ENCODE assay signal across 8 cellular contexts in the genomic region with DNA sequence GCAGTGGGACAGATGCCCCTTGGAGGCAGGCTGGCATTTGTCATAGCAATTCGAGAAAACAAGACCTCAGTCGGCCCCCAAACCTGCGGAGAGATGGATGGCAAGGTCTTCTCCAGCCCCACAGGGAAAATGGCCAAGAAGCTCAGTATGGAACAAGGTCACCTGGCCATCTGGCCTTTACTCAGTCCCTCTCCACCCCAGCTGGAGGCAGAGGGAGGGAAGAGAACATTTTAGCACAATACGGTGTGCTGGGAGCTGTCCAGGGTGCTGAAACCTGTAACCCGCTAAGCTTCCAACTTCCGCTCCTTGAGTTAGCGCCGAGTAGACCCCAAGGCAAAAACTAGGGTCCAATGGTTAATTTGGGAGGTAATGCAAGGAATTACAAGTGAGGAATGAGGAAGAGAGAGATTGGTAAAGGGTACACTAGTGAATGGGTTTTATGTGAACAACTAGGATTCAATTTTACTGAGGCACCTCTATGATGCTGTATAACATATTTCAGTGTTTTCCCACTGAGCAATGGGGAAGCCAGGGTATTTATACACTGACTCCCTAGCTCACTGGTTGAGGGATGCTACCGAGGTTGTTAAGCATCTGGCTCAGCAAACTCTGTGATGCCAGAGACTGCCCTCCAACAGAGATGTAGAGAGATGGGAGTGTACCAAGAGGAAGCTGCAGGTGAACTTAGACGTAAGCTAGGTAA.
DNase-seq lines count a peak whose midpoint lies in the region; ATAC-seq and TF ChIP-seq lines count a peak whose summit lies in the region.

No MANE protein-coding gene starts in this region.

- no peak overlapping the region for H3K9ac ChIP-seq in MM.1S (ENCODE audit: low read length)

- TF ChIP-seq CTCF in MM.1S (IDR thresholded peaks at IDR 0.05; ENCODE audit: low read length) = no peak

- H3K4me1 Mint-ChIP-seq in stimulated activated effector memory CD8-positive, alpha-beta T cell treated with anti-CD3 and anti-CD28 coated beads, Interleukin-12 subunit alpha, Interleukin-12 subunit beta, amount 100 ng/mL, for 72 hours = no peaks in the 10 kb centered on the region

- no peaks in the 10 kb centered on the region for H3K36me3 ChIP-seq in MM.1S (replicated peaks; ENCODE audit: insufficient read depth, low read length)

- no peaks in the 10 kb centered on the region for H4K20me1 ChIP-seq in MM.1S (ENCODE audit: insufficient read depth, low read length)

- H3K36me3 Mint-ChIP-seq in stimulated activated effector memory CD8-positive, alpha-beta T cell treated with anti-CD3 and anti-CD28 coated beads, Interleukin-12 subunit alpha, Interleukin-12 subunit beta, amount 100 ng/mL, for 72 hours = no peaks in the 10 kb centered on the region

- H3K79me2 ChIP-seq in MM.1S (ENCODE audit: low read length) = no peaks in the 10 kb centered on the region

- H3F3A ChIP-seq in MM.1S (ENCODE audit: insufficient read depth, low read length) = no peaks in the 10 kb centered on the region

- no peak overlapping the region for H3K4me2 ChIP-seq in MM.1S (ENCODE audit: low read depth, low read length)

- in situ Hi-C loops in Caki2 (cut with HindIII; ENCODE audit: low pct_unique_long_range_greater_than_20kb, low sequenced_read_pairs) = no loop called here

- DNase-seq in Caki2 (ENCODE audit: low read depth) (peak; percentile 46), MM.1S (peak; percentile 49), germinal center (ENCODE audit: low spot score) (peak; percentile 42), NCI-H526 (lab: John Stamatoyannopoulos, UW) (no peak), COLO668 (lab: John Stamatoyannopoulos, UW; ENCODE audit: unreplicated experiment) (no peak)
- DNase-seq in activated CD8-positive, alpha-beta memory T cell treated with anti-CD3 and anti-CD28 coated beads, Interleukin-2, amount 50 U/mL, for 48 hours = peak; percentile 76
- DNase-seq in stimulated activated effector memory CD8-positive, alpha-beta T cell treated with anti-CD3 and anti-CD28 coated beads, Interleukin-12 subunit alpha, Interleukin-12 subunit beta, amount 100 ng/mL, for 72 hours (ENCODE audit: low spot score in 2 of 2) = peak; percentile 7 to 50

- no peak overlapping the region for H3K4me3 ChIP-seq in MM.1S (ENCODE audit: low read length)

- no peak for ATAC-seq in stimulated activated effector memory CD8-positive, alpha-beta T cell treated with anti-CD3 and anti-CD28 coated beads, Interleukin-12 subunit alpha, Interleukin-12 subunit beta, amount 100 ng/mL, for 72 hours
- no peak for ATAC-seq in HG03159 (IDR thresholded peaks at IDR 0.05; ENCODE audit: unreplicated experiment)

- H3K4me3 Mint-ChIP-seq in stimulated activated effector memory CD8-positive, alpha-beta T cell treated with anti-CD3 and anti-CD28 coated beads, Interleukin-12 subunit alpha, Interleukin-12 subunit beta, amount 100 ng/mL, for 72 hours = no peak overlapping the region

- H3K9me3 ChIP-seq in MM.1S (replicated peaks; ENCODE audit: insufficient read depth, low read length) = no peaks in the 10 kb centered on the region

- no peak overlapping the region for H2AFZ ChIP-seq in MM.1S (ENCODE audit: low read length)

- H3K9me3 Mint-ChIP-seq in stimulated activated effector memory CD8-positive, alpha-beta T cell treated with anti-CD3 and anti-CD28 coated beads, Interleukin-12 subunit alpha, Interleukin-12 subunit beta, amount 100 ng/mL, for 72 hours = peaks cover 2% of the 10 kb centered on the region

- peaks cover 4% of the 10 kb centered on the region; the same call in 1 of the 2 replicates for H3K27me3 ChIP-seq in MM.1S (replicated peaks; ENCODE audit: insufficient read depth, low read length)

- no peak overlapping the region for H3K27ac Mint-ChIP-seq in stimulated activated effector memory CD8-positive, alpha-beta T cell treated with anti-CD3 and anti-CD28 coated beads, Interleukin-12 subunit alpha, Interleukin-12 subunit beta, amount 100 ng/mL, for 72 hours

- no peaks in the 10 kb centered on the region for H3K9me2 ChIP-seq in MM.1S (replicated peaks; ENCODE audit: insufficient read depth, low read length)

- H3K27ac ChIP-seq in MM.1S (ENCODE audit: low read length) = no peak overlapping the region

- H3K4me1 ChIP-seq in MM.1S (ENCODE audit: low read length) = no peaks in the 10 kb centered on the region

Comparison
In these comparisons a context has a peak if more than half of its experiments do, and no peak if none do; other contexts are left out.
1. DNase-seq: peak in Caki2 (single experiment), MM.1S (single experiment), activated CD8-positive, alpha-beta memory T cell treated with anti-CD3 and anti-CD28 coated beads, Interleukin-2, amount 50 U/mL, for 48 hours (single experiment), germinal center (single experiment) and stimulated activated effector memory CD8-positive, alpha-beta T cell treated with anti-CD3 and anti-CD28 coated beads, Interleukin-12 subunit alpha, Interleukin-12 subunit beta, amount 100 ng/mL, for 72 hours (2 of 2); none in NCI-H526 (0 of 2) and COLO668 (single experiment).